Comparison of ENCODE assay signal across 26 cellular contexts in the genomic region with DNA sequence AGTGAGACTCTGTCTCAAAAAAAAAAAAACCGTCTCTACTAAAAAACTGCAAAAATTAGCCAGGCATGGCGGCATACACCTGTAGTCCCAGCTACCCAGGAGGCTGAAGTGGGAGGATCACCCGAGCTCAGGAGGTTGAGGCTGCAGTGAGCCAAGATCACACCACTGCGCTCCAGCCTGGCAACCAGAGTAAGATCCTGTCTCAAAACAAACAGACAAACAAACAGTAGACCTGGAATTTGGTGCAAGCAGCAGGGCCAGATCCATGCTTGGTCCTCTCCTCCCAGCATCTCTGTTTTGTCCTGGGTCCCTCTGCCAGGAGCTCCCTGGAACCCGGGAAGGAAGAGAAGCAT. TPM values are rescaled to one million over a fixed set of nuclear protein-coding genes. Genes with fewer than 3 reads are reported as not detected.
DNase-seq lines count a peak whose midpoint lies in the region; ATAC-seq and TF ChIP-seq lines count a peak whose summit lies in the region.
"Had no signal": no experiment of that assay in that cellular context is flagged by ENCODE, and none has a peak within 500 bp of the region (broad histone marks: within the 10 kb centered on the region; RNA-seq: fewer than 3 reads in every experiment).

No MANE protein-coding gene starts in this region.

- no peaks in the 10 kb centered on the region for H3K36me3 ChIP-seq in Caco-2 (ENCODE audit: control insufficient read depth, insufficient read depth, low read length)
- H3K36me3 ChIP-seq in SK-N-MC (ENCODE audit: insufficient read depth, low read length), result no peaks in the 10 kb centered on the region
- no peaks in the 10 kb centered on the region for H3K36me3 ChIP-seq in gastrocnemius medialis
- H3K36me3 ChIP-seq: HAP-1, heart left ventricle, tibial artery, WERI-Rb-1 had no signal

- no peaks in the 10 kb centered on the region for H3K27me3 Mint-ChIP-seq in Caco-2 (ENCODE audit: insufficient read depth, unreplicated experiment)
- H3K27me3 Mint-ChIP-seq: stimulated activated naive CD8-positive, alpha-beta T cell treated with anti-CD3 and anti-CD28 coated beads, Interleukin-15, Interleukin-2, amounts not matched to agents 100 ng/mL and 50 ng/mL, for 24 hours had no signal

- H3K27ac Mint-ChIP-seq in Caco-2 (ENCODE audit: unreplicated experiment), result peak overlapping the region; percentile 67
- H3K27ac Mint-ChIP-seq: activated CD4-positive, alpha-beta T cell treated with anti-CD3 and anti-CD28 coated beads, Interleukin-2, amount 10 ng/mL, durations not matched to agents 24 days and 14 days; activated naive CD4-positive, alpha-beta T cell treated with anti-CD3 and anti-CD28 coated beads, Interleukin-2, amount 50 U/mL, for 72 hours; activated T-helper 2 cell treated with anti-CD3 and anti-CD28 coated beads, Interferon-gamma antibody, Interleukin-2, Interleukin-4, amounts not matched to agents 10 μg/mL and 5 μg/mL and 100 μg/mL, durations not matched to agents 14 hours and 24 hours and 36 hours; naive thymus-derived CD4-positive, alpha-beta T cell; stimulated activated naive CD8-positive, alpha-beta T cell treated with anti-CD3 and anti-CD28 coated beads, Interleukin-15, Interleukin-2, amounts not matched to agents 100 ng/mL and 50 ng/mL, for 24 hours had no signal

- TF ChIP-seq POLR2A in gastrocnemius medialis (IDR thresholded peaks at IDR 0.05), result no peak

- no TSS peak for BruUV-seq in Caco-2 (replicated peaks; lab: Mats Ljungman, UMichigan)

- H3K4me1 ChIP-seq in Caco-2, result peaks cover 55% of the 10 kb centered on the region
- H3K4me1 ChIP-seq in gastrocnemius medialis, result peaks cover 10 to 11% of the 10 kb centered on the region in 2 donors
- H3K4me1 ChIP-seq: HAP-1, tibial artery had no signal

- CTCF ChIA-PET in Caco-2 (lab: Charles Lee), result interaction anchor here (0.8 to 2.4 kb wide), 3 partner anchors 17 to 111 kb away, joined by 3 to 18 read pairs (median 6); no protein-coding TSS in a partner anchor
- CTCF ChIA-PET in RWPE1 (lab: Yijun Ruan, JAX), result interaction anchor here (0.7 kb wide), 1 partner anchor 1151 kb away, joined by 4 read pairs; no protein-coding TSS in a partner anchor

- peaks cover 45% of the 10 kb centered on the region for H3K4me1 Mint-ChIP-seq in Caco-2 (ENCODE audit: low read depth, unreplicated experiment)
- H3K4me1 Mint-ChIP-seq: activated CD4-positive, alpha-beta T cell treated with anti-CD3 and anti-CD28 coated beads, Interleukin-2, amount 10 ng/mL, durations not matched to agents 24 days and 14 days; naive thymus-derived CD4-positive, alpha-beta T cell had no signal

- intact Hi-C loops in Caco-2 (cut with micrococcal nuclease; ENCODE audit: unreplicated experiment) (loop anchor here (1.0 kb wide), 2 partner anchors 9 to 34 kb away; no protein-coding TSS in a partner anchor), gastrocnemius medialis (cut with DNase I; ENCODE audit: low total_unique reads) (no loop called here)

- peak; percentile 77 for ATAC-seq in left lobe of liver
- no peak for ATAC-seq in gastrocnemius medialis
- ATAC-seq: activated naive CD4-positive, alpha-beta T cell treated with anti-CD3 and anti-CD28 coated beads, Interleukin-2, amount 50 U/mL, for 72 hours; naive thymus-derived CD4-positive, alpha-beta T cell had no signal

- TF ChIP-seq CTCF in Caco-2 (IDR thresholded peaks at IDR 0.05; ENCODE audit: insufficient read depth in 1 of 2, low read depth in 1 of 2, low read length in 1 of 2, severe bottlenecking in 1 of 2, unreplicated experiment in 1 of 2), result no peak
- TF ChIP-seq CTCF in gastrocnemius medialis (IDR thresholded peaks at IDR 0.05 in 4 of 5, conservative IDR thresholded peaks at IDR 0.05 in 1 of 5), result no peak
- no peak for TF ChIP-seq CTCF in RWPE1 (conservative IDR thresholded peaks at IDR 0.05; ENCODE audit: low read depth)

- peak overlapping the region; percentile 14 for H3K9ac ChIP-seq in SK-N-MC (ENCODE audit: insufficient read length)

- POLR2A ChIA-PET in Caco-2 (lab: Charles Lee) (interaction anchor here (1.4 kb wide), 1 partner anchor 16 kb away, joined by 4 read pairs; no protein-coding TSS in a partner anchor), RWPE1 (lab: Yijun Ruan, JAX; ENCODE audit: low non-redundant PET) (no interaction called here)

- DNase-seq in Caco-2 (peak in 1 of 2 experiments; percentile 42), SK-N-MC (ENCODE audit: low read depth, low spot score) (no peak), left lobe of liver (ENCODE audit: low spot score) (peak; percentile 68), gastrocnemius medialis (no peak), RWPE1 (ENCODE audit: low spot score) (no peak), activated T-cell treated with anti-CD3 and anti-CD28 coated beads for 4 hours (no peak), NCI-H146 treated with DMSO at 0.1 percent for 48 hours (lab: John Stamatoyannopoulos, UW; ENCODE audit: unreplicated experiment) (no peak)
- no peak for DNase-seq in activated CD8-positive, alpha-beta memory T cell treated with anti-CD3 and anti-CD28 coated beads for 24 hours
- DNase-seq: activated CD4-positive, alpha-beta T cell treated with anti-CD3 and anti-CD28 coated beads, Interleukin-2, amount 10 ng/mL, durations not matched to agents 24 days and 14 days; C1 segment of cervical spinal cord; naive thymus-derived CD4-positive, alpha-beta T cell; NCI-H1092; NCI-H1930; NCI-H526 treated with DMSO at 0.1 percent for 48 hours; posterior cingulate gyrus; stimulated activated CD4-positive, alpha-beta T cell treated with anti-CD3 and anti-CD28 coated beads, Interleukin-15, amount 100 ng/mL, for 24 hours; T-helper 9 cell; WERI-Rb-1 had no signal

- no peaks in the 10 kb centered on the region for H3K27me3 ChIP-seq in Caco-2 (replicated peaks; ENCODE audit: control insufficient read depth, insufficient read depth, low read length)
- H3K27me3 ChIP-seq in gastrocnemius medialis, result no peaks in the 10 kb centered on the region
- H3K27me3 ChIP-seq: heart left ventricle had no signal

- H3K36me3 Mint-ChIP-seq in Caco-2 (ENCODE audit: insufficient read depth, unreplicated experiment), result peaks cover 12% of the 10 kb centered on the region
- H3K36me3 Mint-ChIP-seq: activated naive CD4-positive, alpha-beta T cell treated with anti-CD3 and anti-CD28 coated beads, Interleukin-2, amount 50 U/mL, for 72 hours had no signal

- in situ Hi-C loops in gastrocnemius medialis (cut with MboI; ENCODE audit: low sequenced_read_pairs in 4 of 4), result no loop called here

- no peak overlapping the region for H3K4me3 Mint-ChIP-seq in Caco-2 (ENCODE audit: unreplicated experiment)
- H3K4me3 Mint-ChIP-seq: activated CD4-positive, alpha-beta T cell treated with anti-CD3 and anti-CD28 coated beads, Interleukin-2, amount 10 ng/mL, durations not matched to agents 24 days and 14 days; naive thymus-derived CD4-positive, alpha-beta T cell; stimulated activated naive CD8-positive, alpha-beta T cell treated with anti-CD3 and anti-CD28 coated beads, Interleukin-15, Interleukin-2, amounts not matched to agents 100 ng/mL and 50 ng/mL, for 24 hours had no signal

- H3K27ac ChIP-seq in SK-N-MC, result peak overlapping the region; percentile 86
- H3K27ac ChIP-seq in gastrocnemius medialis, result peak overlapping the region; percentile 32 to 49 (median 38)
- no peak overlapping the region for H3K27ac ChIP-seq in RWPE1
- H3K27ac ChIP-seq: epithelial cell of prostate, heart left ventricle, HL-60, tibial artery, WERI-Rb-1 had no signal

- no peaks in the 10 kb centered on the region for H3K9me3 ChIP-seq in Caco-2
- no peaks in the 10 kb centered on the region for H3K9me3 ChIP-seq in SK-N-MC (ENCODE audit: low read depth, low read length)
- no peaks in the 10 kb centered on the region for H3K9me3 ChIP-seq in gastrocnemius medialis
- H3K9me3 ChIP-seq: HAP-1, heart left ventricle, tibial artery had no signal

- no peak overlapping the region for H3K4me3 ChIP-seq in Caco-2 (ENCODE audit: low read depth, low read length)
- H3K4me3 ChIP-seq in SK-N-MC, result peak overlapping the region; percentile 65
- H3K4me3 ChIP-seq in gastrocnemius medialis, result no peak overlapping the region
- H3K4me3 ChIP-seq: HAP-1, heart left ventricle, tibial artery had no signal

- H3K9me3 Mint-ChIP-seq in Caco-2 (ENCODE audit: unreplicated experiment), result no peaks in the 10 kb centered on the region
- H3K9me3 Mint-ChIP-seq: activated CD4-positive, alpha-beta T cell treated with anti-CD3 and anti-CD28 coated beads, Interleukin-2, amount 10 ng/mL, durations not matched to agents 24 days and 14 days; activated naive CD4-positive, alpha-beta T cell treated with anti-CD3 and anti-CD28 coated beads, Interleukin-2, amount 50 U/mL, for 72 hours; activated T-helper 2 cell treated with anti-CD3 and anti-CD28 coated beads, Interferon-gamma antibody, Interleukin-2, Interleukin-4, amounts not matched to agents 10 μg/mL and 5 μg/mL and 100 μg/mL, durations not matched to agents 14 hours and 24 hours and 36 hours; naive thymus-derived CD4-positive, alpha-beta T cell; stimulated activated naive CD8-positive, alpha-beta T cell treated with anti-CD3 and anti-CD28 coated beads, Interleukin-15, Interleukin-2, amounts not matched to agents 100 ng/mL and 50 ng/mL, for 24 hours had no signal

RNA-seq across cellular contexts. Expression of gene RIPOR3, which starts 11.6 kb away (rescaled TPM):
- 0.18 and 0.67 TPM in 2 replicates for total RNA-seq in Caco-2 (2022)
- 20.1 TPM for total RNA-seq in left lobe of liver
- 10 to 100 TPM in 1 of 4 donors, 1 to 10 TPM in 3; 5.3 to 12.5 (median 8.2) TPM for total RNA-seq in gastrocnemius medialis
- total RNA-seq: activated CD4-positive, alpha-beta T cell treated with anti-CD3 and anti-CD28 coated beads, Interleukin-2, amount 10 ng/mL, durations not matched to agents 24 days and 14 days; activated T-helper 2 cell treated with anti-CD3 and anti-CD28 coated beads, Interferon-gamma antibody, Interleukin-2, Interleukin-4, amounts not matched to agents 10 μg/mL and 5 μg/mL and 100 μg/mL, durations not matched to agents 14 hours and 24 hours and 36 hours had no signal

RNA-seq across cellular contexts. Expression of gene PARD6B, which starts 51.7 kb away (rescaled TPM):
- total RNA-seq in Caco-2 (2022), result 153 and 156 TPM in 2 replicates
- 10.9 TPM for total RNA-seq in left lobe of liver
- total RNA-seq in gastrocnemius medialis, result 10 to 100 TPM in 1 of 4 donors, 1 to 10 TPM in 2, under 1 TPM in 1; 0.72 to 15.3 (median 2.3) TPM
